Comparison of ENCODE assay signal across 2 cellular contexts in the genomic region with DNA sequence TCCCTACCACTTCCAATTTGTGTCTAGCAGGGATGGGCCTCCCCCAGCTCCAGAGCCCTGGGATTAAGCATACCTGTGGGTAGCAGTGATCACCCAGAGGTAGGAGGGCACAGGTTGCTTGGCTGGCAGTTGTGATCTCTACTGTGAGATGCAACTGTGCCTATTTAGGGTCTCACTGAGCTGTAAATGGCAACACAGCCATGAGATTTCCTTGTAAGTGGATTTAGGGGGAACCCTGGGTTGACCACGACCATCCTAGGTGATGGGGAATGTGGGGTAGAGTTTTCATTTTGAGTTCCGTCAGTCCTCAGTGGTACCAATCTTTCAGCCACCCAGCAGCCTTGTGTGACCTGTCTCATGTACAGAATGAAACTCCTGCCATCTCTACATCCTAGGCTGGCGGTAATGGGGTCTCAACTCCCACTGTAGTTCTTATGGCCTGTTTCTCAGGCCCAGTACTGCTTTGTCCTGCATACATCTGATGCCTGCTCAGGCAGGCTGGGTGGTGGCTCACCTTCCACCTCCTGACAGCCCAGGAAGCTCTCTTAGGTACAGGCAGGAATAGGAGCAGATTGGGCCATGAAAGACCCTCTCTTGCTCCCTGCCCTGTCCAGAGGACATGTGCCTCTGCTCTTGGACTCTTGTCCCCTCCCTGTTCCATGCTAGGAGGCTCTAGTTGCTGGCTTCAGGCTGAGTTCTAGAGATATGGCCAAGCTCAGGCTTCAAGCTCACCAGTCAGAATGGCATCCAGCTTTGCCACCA.
TF ChIP-seq lines count a peak whose summit lies in the region.

No MANE protein-coding gene starts in this region.

TF ChIP-seq in PFSK-1, 5 proteins besides CTCF, POLR2A, EP300 and RAD21:
- no peak for TF ChIP-seq SIN3A (IDR thresholded peaks at IDR 0.05; ENCODE audit: borderline replicate concordance, insufficient read depth, low read length)
- TF ChIP-seq POLR2AphosphoS5 (IDR thresholded peaks at IDR 0.05; ENCODE audit: low read depth, low read length): peak; percentile 13
- TF ChIP-seq TAF1 (IDR thresholded peaks at IDR 0.05; ENCODE audit: borderline replicate concordance, insufficient read depth, low read length): no peak

TF ChIP-seq in H1, 55 proteins besides CTCF, POLR2A, EP300 and RAD21:
- TF ChIP-seq CREB1 (IDR thresholded peaks at IDR 0.05): no peak
- peak; percentile 11; the same call in 1 of the 2 replicates for TF ChIP-seq USF2 (IDR thresholded peaks at IDR 0.05; ENCODE audit: low read length)
- TF ChIP-seq POLR2AphosphoS5 (IDR thresholded peaks at IDR 0.05; ENCODE audit: low read depth, low read length): peak; percentile 80
- TF ChIP-seq, protein P1, sequence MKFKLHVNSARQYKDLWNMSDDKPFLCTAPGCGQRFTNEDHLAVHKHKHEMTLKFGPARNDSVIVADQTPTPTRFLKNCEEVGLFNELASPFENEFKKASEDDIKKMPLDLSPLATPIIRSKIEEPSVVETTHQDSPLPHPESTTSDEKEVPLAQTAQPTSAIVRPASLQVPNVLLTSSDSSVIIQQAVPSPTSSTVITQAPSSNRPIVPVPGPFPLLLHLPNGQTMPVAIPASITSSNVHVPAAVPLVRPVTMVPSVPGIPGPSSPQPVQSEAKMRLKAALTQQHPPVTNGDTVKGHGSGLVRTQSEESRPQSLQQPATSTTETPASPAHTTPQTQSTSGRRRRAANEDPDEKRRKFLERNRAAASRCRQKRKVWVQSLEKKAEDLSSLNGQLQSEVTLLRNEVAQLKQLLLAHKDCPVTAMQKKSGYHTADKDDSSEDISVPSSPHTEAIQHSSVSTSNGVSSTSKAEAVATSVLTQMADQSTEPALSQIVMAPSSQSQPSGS (IDR thresholded peaks at IDR 0.05; ENCODE audit: low read length): peak; percentile 26; the same call in 1 of the 2 replicates
TF ChIP-seq in H1: peak in this region for 3.
